In the genomic region with DNA sequence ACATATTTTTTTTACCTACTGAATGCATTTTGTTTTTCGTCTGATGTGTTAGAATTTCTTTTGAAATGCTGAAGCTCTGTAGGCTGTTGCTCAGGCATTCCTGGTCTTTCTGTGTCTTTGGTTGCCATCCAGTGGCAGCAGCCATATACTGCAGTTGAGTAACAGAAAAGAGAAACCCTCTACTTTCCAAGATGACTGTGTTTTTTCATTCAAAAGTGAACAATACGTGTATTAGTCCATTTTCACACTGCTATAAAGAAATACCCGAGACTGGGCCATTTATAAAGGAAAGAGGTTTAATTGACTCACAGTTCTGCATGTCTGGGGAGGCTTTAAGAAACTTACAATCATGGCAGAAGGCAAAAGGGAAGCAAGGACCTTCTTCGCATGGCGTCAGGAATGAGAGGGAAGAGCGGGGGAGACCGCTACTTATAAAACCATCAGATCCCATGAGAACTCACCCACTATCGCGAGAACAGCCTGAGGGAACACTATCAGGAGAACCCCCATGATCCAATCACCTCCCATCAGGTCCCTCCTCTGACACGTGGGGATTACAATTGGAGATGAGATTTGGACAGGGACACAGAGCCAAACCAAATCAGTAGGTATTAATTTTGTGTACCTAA, we compare ENCODE assay signal across 8 cellular contexts. TPM values are rescaled to one million over a fixed set of nuclear protein-coding genes. Genes with fewer than 3 reads are reported as not detected.
DNase-seq lines count a peak whose midpoint lies in the region; ATAC-seq, FAIRE-seq and TF ChIP-seq lines count a peak whose summit lies in the region.

No MANE protein-coding gene starts in this region.

- TF ChIP-seq CTCF in IMR-90 (conservative IDR thresholded peaks at IDR 0.05; ENCODE audit: low read depth, low read length) (peak; percentile 89), Panc1 (IDR thresholded peaks at IDR 0.05) (peak; percentile 83), fibroblast of the aortic adventitia (IDR thresholded peaks at IDR 0.05; ENCODE audit: insufficient read depth, low read length) (peak; percentile 80)

- H2AFZ ChIP-seq in IMR-90 (replicated peaks; ENCODE audit: low read length, poor library complexity) = no peak overlapping the region

- peaks cover 18% of the 10 kb centered on the region for H3K27me3 Mint-ChIP-seq in activated T-helper 2 cell treated with anti-CD3 and anti-CD28 coated beads, Interferon-gamma antibody, Interleukin-2, Interleukin-4, amounts not matched to agents 10 μg/mL and 5 μg/mL and 100 μg/mL, durations not matched to agents 14 hours and 24 hours and 36 hours (ENCODE audit: low read depth)

- BruUV-seq in IMR-90 (replicated peaks; lab: Mats Ljungman, UMichigan) = TSS peak; percentile 81
- BruUV-seq in Panc1 (replicated peaks; lab: Mats Ljungman, UMichigan) = TSS peak; percentile 97

- no peak overlapping the region for H2BK5ac ChIP-seq in IMR-90 (ENCODE audit: low read depth, low read length, poor library complexity, severe bottlenecking)

- H2AK9ac ChIP-seq in IMR-90 (replicated peaks; ENCODE audit: low read depth, low read length, poor library complexity) = no peak overlapping the region

- DNase-seq in AG20443 (ENCODE audit: low spot score) (peak; percentile 72), IMR-90 (peak; percentile 80), Panc1 (ENCODE audit: low read depth, low spot score) (peak; percentile 56), fibroblast of the aortic adventitia (ENCODE audit: low read depth) (peak; percentile 83), non-pigmented ciliary epithelial cell (ENCODE audit: low read depth) (peak; percentile 56), urothelium cell line (ENCODE audit: low spot score) (peak; percentile 72)
- peak; percentile 55 for DNase-seq in activated T-helper 2 cell treated with anti-CD3 and anti-CD28 coated beads, Interferon-gamma antibody, Interleukin-2, Interleukin-4, amounts not matched to agents 10 μg/mL and 5 μg/mL and 100 μg/mL, durations not matched to agents 14 hours and 24 hours and 36 hours (ENCODE audit: low spot score)

- peak overlapping the region; percentile 61; the same call in 1 of the 2 replicates for H3K4me2 ChIP-seq in IMR-90 (ENCODE audit: low read depth, low read length)

- peaks cover 4% of the 10 kb centered on the region for H3K27me3 ChIP-seq in IMR-90 (ENCODE audit: control insufficient read depth, insufficient read depth, low read length)
- H3K27me3 ChIP-seq in Panc1 (ENCODE audit: control insufficient read depth, insufficient read depth, low read length) = no peaks in the 10 kb centered on the region

- H3K27ac Mint-ChIP-seq in activated T-helper 2 cell treated with anti-CD3 and anti-CD28 coated beads, Interferon-gamma antibody, Interleukin-2, Interleukin-4, amounts not matched to agents 10 μg/mL and 5 μg/mL and 100 μg/mL, durations not matched to agents 14 hours and 24 hours and 36 hours = peak overlapping the region; percentile 7

- H3K14ac ChIP-seq in IMR-90 (replicated peaks; ENCODE audit: low read depth, low read length) = 0 out of 2 replicates have a peak overlapping the region, but pooled peaks have one; percentile 28

- H2BK15ac ChIP-seq in IMR-90 (ENCODE audit: low read depth, low read length) = no peak overlapping the region

- no peak overlapping the region for H2AK5ac ChIP-seq in IMR-90 (ENCODE audit: low read depth, low read length)

- no peaks in the 10 kb centered on the region for H3K9me3 Mint-ChIP-seq in activated T-helper 2 cell treated with anti-CD3 and anti-CD28 coated beads, Interferon-gamma antibody, Interleukin-2, Interleukin-4, amounts not matched to agents 10 μg/mL and 5 μg/mL and 100 μg/mL, durations not matched to agents 14 hours and 24 hours and 36 hours

- FAIRE-seq in urothelium cell line (lab: Jason Lieb, UNC) = no peak

- TF ChIP-seq POLR2A in IMR-90 (IDR thresholded peaks at IDR 0.05; ENCODE audit: low read depth, low read length) = peak; percentile 90

- H3K23ac ChIP-seq in IMR-90 (ENCODE audit: low read depth, low read length) = no peak overlapping the region

- no peak overlapping the region for H3K56ac ChIP-seq in IMR-90 (ENCODE audit: extremely low read depth, insufficient read depth, low read length)

- no peak overlapping the region for H3K18ac ChIP-seq in IMR-90 (ENCODE audit: low read depth, low read length)

- H3K4me3 ChIP-seq in IMR-90 (ENCODE audit: insufficient read depth, low read depth, low read length) = peak overlapping the region; percentile 32; the same call in 1 of the 2 replicates
- H3K4me3 ChIP-seq in Panc1 (ENCODE audit: low read depth in 2 of 2, low read length in 2 of 2) = peak overlapping the region; percentile 27 to 54
- peak overlapping the region; percentile 48 for H3K4me3 ChIP-seq in fibroblast of the aortic adventitia (ENCODE audit: low read depth, low read length)

- H3K27ac ChIP-seq in IMR-90 (ENCODE audit: insufficient read depth, low read length) (no peak overlapping the region), Panc1 (ENCODE audit: low read length) (no peak overlapping the region; the same call in 1 of the 2 replicates)

- CTCF ChIA-PET in IMR-90 (lab: Yijun Ruan, JAX) = interaction anchor here (0.6 to 1.4 kb wide), 7 partner anchors 14 to 526 kb away, joined by 3 to 5 read pairs (median 3); a partner anchor contains a TSS
- CTCF ChIA-PET in Panc1 (lab: Charles Lee) = interaction anchor here (0.5 to 0.7 kb wide), 2 partner anchors 268 to 374 kb away, joined by 3 read pairs; no protein-coding TSS in a partner anchor

- peak overlapping the region; percentile 15; the same call in 1 of the 2 replicates for H3K9ac ChIP-seq in IMR-90 (ENCODE audit: low read depth, low read length)

- H3K9me1 ChIP-seq in IMR-90 (ENCODE audit: insufficient read depth, low read length) = no peaks in the 10 kb centered on the region

- H4K20me1 ChIP-seq in IMR-90 (ENCODE audit: insufficient read depth, low read length) = no peaks in the 10 kb centered on the region

- H4K91ac ChIP-seq in IMR-90 (ENCODE audit: insufficient read depth, low read depth, low read length) = no peak overlapping the region

- H3K4me3 Mint-ChIP-seq in activated T-helper 2 cell treated with anti-CD3 and anti-CD28 coated beads, Interferon-gamma antibody, Interleukin-2, Interleukin-4, amounts not matched to agents 10 μg/mL and 5 μg/mL and 100 μg/mL, durations not matched to agents 14 hours and 24 hours and 36 hours (ENCODE audit: low read depth) = peak overlapping the region; percentile 78

- H4K8ac ChIP-seq in IMR-90 (ENCODE audit: low read depth in 2 of 2, low read length in 2 of 2) = peak overlapping the region in 1 of 2 experiments; percentile 76; a peak in 2 of 4 replicates

- H3K36me3 ChIP-seq in IMR-90 (ENCODE audit: control insufficient read depth, insufficient read depth, low read length) (no peaks in the 10 kb centered on the region), Panc1 (ENCODE audit: control insufficient read depth, insufficient read depth, low read length) (no peaks in the 10 kb centered on the region)

- no peak overlapping the region for H3K4ac ChIP-seq in IMR-90 (ENCODE audit: low read depth, low read length)

- H3K4me1 Mint-ChIP-seq in activated T-helper 2 cell treated with anti-CD3 and anti-CD28 coated beads, Interferon-gamma antibody, Interleukin-2, Interleukin-4, amounts not matched to agents 10 μg/mL and 5 μg/mL and 100 μg/mL, durations not matched to agents 14 hours and 24 hours and 36 hours (ENCODE audit: low read depth) = peaks cover 20% of the 10 kb centered on the region

- H3K9me3 ChIP-seq in IMR-90 (ENCODE audit: control insufficient read depth, insufficient read depth, low read length) (no peaks in the 10 kb centered on the region), Panc1 (ENCODE audit: control insufficient read depth, insufficient read depth, low read depth, low read length) (no peaks in the 10 kb centered on the region)

- intact Hi-C loops in IMR-90 (cut with micrococcal nuclease) = loop anchor here (1.0 to 5.0 kb wide), 4 partner anchors 245 to 526 kb away; a partner anchor contains a TSS
- intact Hi-C loops in Panc1 (cut with micrococcal nuclease; ENCODE audit: unreplicated experiment) = no loop called here
- intact Hi-C loops in activated T-helper 2 cell treated with anti-CD3 and anti-CD28 coated beads, Interferon-gamma antibody, Interleukin-2, Interleukin-4, amounts not matched to agents 10 μg/mL and 5 μg/mL and 100 μg/mL, durations not matched to agents 14 hours and 24 hours and 36 hours (cut with micrococcal nuclease) = loop anchor here (2.0 to 10.0 kb wide), 4 partner anchors 73 to 553 kb away; a partner anchor contains a TSS

- ATAC-seq in GM18519 (IDR thresholded peaks at IDR 0.05; ENCODE audit: low FRiP score, unreplicated experiment) (peak; percentile 33), IMR-90 (ENCODE audit: low read depth) (peak; percentile 79), Panc1 (peak; percentile 70)

- peaks cover 3 to 10% of the 10 kb centered on the region in 2 experiments; a peak in 3 of 4 replicates for H3K79me1 ChIP-seq in IMR-90 (ENCODE audit: low read depth in 1 of 2, low read length in 2 of 2)

- no peak overlapping the region for H4K5ac ChIP-seq in IMR-90 (ENCODE audit: low read depth, low read length)

- H2BK120ac ChIP-seq in IMR-90 (ENCODE audit: low read depth, low read length) = no peak overlapping the region

- dilution Hi-C loops in IMR-90 (cut with HindIII; ENCODE audit: low sequenced_read_pairs, unreplicated experiment) = no loop called here

- WGBS in IMR-90 (ENCODE audit: extremely low coverage in 2 of 2, insufficient read length in 1 of 2), 2 experiments = no CpG with 5 or more reads among the region's 10 CpGs

- H3K4me1 ChIP-seq in IMR-90 (ENCODE audit: control insufficient read depth, insufficient read depth, low read length) (peaks cover 3% of the 10 kb centered on the region; the same call in 1 of the 2 replicates), Panc1 (ENCODE audit: control insufficient read depth, insufficient read depth, low read length) (peaks cover 9% of the 10 kb centered on the region)

- in situ Hi-C loops in IMR-90 (cut with MboI; ENCODE audit: low sequenced_read_pairs) (loop anchor here (25.0 kb wide), 2 partner anchors 351 to 476 kb away; a partner anchor contains a TSS), Panc1 (cut with HindIII; ENCODE audit: low pct_unique_long_range_greater_than_20kb, low sequenced_read_pairs) (no loop called here)

- TF ChIP-seq RAD21 in IMR-90 (IDR thresholded peaks at IDR 0.05; ENCODE audit: low read length) = peak; percentile 92

- no peak overlapping the region for H2BK20ac ChIP-seq in IMR-90 (ENCODE audit: low read depth, low read length)

- POLR2A ChIA-PET in IMR-90 (lab: Charles Lee; ENCODE audit: unreplicated experiment) (interaction anchor here (0.7 kb wide), 2 partner anchors 245 to 274 kb away, joined by 3 to 16 read pairs; a partner anchor contains a TSS), Panc1 (lab: Charles Lee) (no interaction called here)

- H3K36me3 Mint-ChIP-seq in activated T-helper 2 cell treated with anti-CD3 and anti-CD28 coated beads, Interferon-gamma antibody, Interleukin-2, Interleukin-4, amounts not matched to agents 10 μg/mL and 5 μg/mL and 100 μg/mL, durations not matched to agents 14 hours and 24 hours and 36 hours (ENCODE audit: low read depth) = no peaks in the 10 kb centered on the region

RNA-seq across cellular contexts. Expression of a gene that starts 4.7 kb away (rescaled TPM):
- 6.4 and 7.7 TPM in 2 replicates for total RNA-seq in IMR-90 (2012; rRNA removed)
- polyA plus RNA-seq in IMR-90 (2012; rRNA removed) = 27.1 and 31.6 TPM in 2 replicates
- polyA plus RNA-seq in IMR-90 (2012; cell fraction: cytosol; rRNA removed) = 2.9 and 3.4 TPM in 2 replicates
- 293 and 552 TPM in 2 replicates for polyA plus RNA-seq in IMR-90 (2012; cell fraction: nucleus; rRNA removed; ENCODE audit: low replicate concordance)
- total RNA-seq in Panc1 (2021; ENCODE audit: unreplicated experiment) = 161 TPM
- polyA plus RNA-seq in Panc1 (2012; ENCODE audit: insufficient read length) = 65.8 TPM
- 215 and 222 TPM in 2 replicates for total RNA-seq in activated T-helper 2 cell treated with anti-CD3 and anti-CD28 coated beads, Interferon-gamma antibody, Interleukin-2, Interleukin-4, amounts not matched to agents 10 μg/mL and 5 μg/mL and 100 μg/mL, durations not matched to agents 14 hours and 24 hours and 36 hours
- total RNA-seq in fibroblast of the aortic adventitia (ENCODE audit: low replicate concordance) = 18.0 and 33.9 TPM in 2 replicates
